10 cellular contexts compared by ENCODE assay signal in the genomic region with DNA sequence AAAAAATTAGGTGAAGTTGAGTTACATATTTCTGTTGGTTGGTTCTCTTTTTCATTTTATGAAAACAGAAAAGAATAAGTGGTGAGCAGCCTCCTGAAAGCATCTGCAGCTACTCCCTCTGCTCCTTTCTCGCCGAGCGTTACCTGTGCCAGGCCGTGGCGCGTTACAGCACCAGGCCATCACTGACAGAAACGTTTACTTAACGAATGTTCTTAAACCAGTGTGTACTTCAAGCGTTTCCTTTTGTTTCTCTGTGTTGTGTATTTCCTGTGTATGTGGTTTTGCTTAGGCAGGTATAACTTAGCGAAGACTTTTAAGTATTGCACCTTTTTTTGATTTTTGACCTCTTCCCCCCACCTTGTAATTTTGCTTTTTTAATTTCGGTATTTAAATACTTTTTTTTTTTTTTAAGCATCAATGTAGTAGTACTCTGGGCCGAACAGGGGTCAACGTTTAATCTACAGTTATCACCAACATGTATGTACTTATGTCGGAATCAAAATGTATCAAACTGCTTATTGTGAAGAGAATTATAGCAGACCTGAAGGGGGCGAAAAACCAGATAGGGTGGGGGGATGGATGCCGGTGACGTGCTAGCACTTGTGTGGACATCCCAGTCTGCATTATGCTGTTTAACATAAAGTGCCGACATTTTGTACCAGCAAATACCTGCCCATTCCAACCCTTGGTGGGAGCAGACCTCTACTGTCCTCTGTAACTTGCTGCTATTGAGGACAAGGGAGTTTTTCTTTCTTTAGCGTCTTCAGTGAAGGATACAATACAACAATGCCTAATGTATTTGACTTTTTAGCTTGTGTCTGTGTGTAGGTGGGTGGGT. TPM values are rescaled to one million over a fixed set of nuclear protein-coding genes. Genes with fewer than 3 reads are reported as not detected.
DNase-seq lines count a peak whose midpoint lies in the region; ATAC-seq, FAIRE-seq and TF ChIP-seq lines count a peak whose summit lies in the region.
"Had no signal": no experiment of that assay in that cellular context is flagged by ENCODE, and none has a peak within 500 bp of the region (broad histone marks: within the 10 kb centered on the region; RNA-seq: fewer than 3 reads in every experiment).

No MANE protein-coding gene starts in this region.

- no peaks in the 10 kb centered on the region for H3K23me2 ChIP-seq in H1 (ENCODE audit: low read depth, low read length)

- no peak overlapping the region for H3K4ac ChIP-seq in H1 (replicated peaks; ENCODE audit: insufficient read length, low read depth, low read length)

- WGBS in H1 (ENCODE audit: extremely low coverage in 1 of 2, insufficient coverage in 1 of 2, insufficient read length in 1 of 2, insufficient replicate concordance in 2 of 2, low coverage in 1 of 2, low lambda C conversion rate in 2 of 2, missing lambda C conversion rate in 1 of 2), 2 experiments: 89% methylated on average over 19 of the region's 19 CpGs; no CpG with 5 or more reads in 1 of the 2 experiments

- H2AFZ ChIP-seq in H1 (ENCODE audit: low read length): no peak overlapping the region

- peak overlapping the region; percentile 63 to 79 (median 72) for H3K27ac ChIP-seq in Peyer's patch
- no peak overlapping the region for H3K27ac ChIP-seq in H1 (ENCODE audit: low read depth, low read length)
- H3K27ac ChIP-seq: left ventricle myocardium inferior, RWPE1 had no signal

- H4K20me1 ChIP-seq in H1 (replicated peaks in 1 of 2; ENCODE audit: control insufficient read depth in 1 of 2, insufficient read depth in 2 of 2, low read length in 2 of 2): peaks cover 0 to 5% of the 10 kb centered on the region in 2 experiments

- no peak overlapping the region for H2BK12ac ChIP-seq in H1 (ENCODE audit: low read depth, low read length)

- no peak for TF ChIP-seq RAD21 in H1 (IDR thresholded peaks at IDR 0.05 in 1 of 2, conservative IDR thresholded peaks at IDR 0.05 in 1 of 2; ENCODE audit: low read depth in 2 of 2, low read length in 2 of 2)

- H3K79me1 ChIP-seq in H1 (ENCODE audit: low read depth, low read length): no peaks in the 10 kb centered on the region

- H2AK5ac ChIP-seq in H1 (ENCODE audit: low read depth, low read length): no peak overlapping the region

- H3K9me3 ChIP-seq in Peyer's patch (no peaks in the 10 kb centered on the region), H1 (ENCODE audit: insufficient read depth in 2 of 2, low read depth in 1 of 2, low read length in 1 of 2) (no peaks in the 10 kb centered on the region)
- H3K9me3 ChIP-seq: left ventricle myocardium inferior had no signal

- no peak overlapping the region for H2BK5ac ChIP-seq in H1 (ENCODE audit: low read depth, low read length)

- TF ChIP-seq CTCF in Peyer's patch (IDR thresholded peaks at IDR 0.05) (no peak), H1 (IDR thresholded peaks at IDR 0.05; ENCODE audit: control extremely low read depth in 1 of 3, insufficient read depth in 1 of 3, low read depth in 1 of 3, low read length in 3 of 3) (no peak)

- H2BK15ac ChIP-seq in H1 (ENCODE audit: low read length): no peak overlapping the region

- H3K56ac ChIP-seq in H1 (replicated peaks; ENCODE audit: insufficient read length, low read depth, low read length): no peak overlapping the region

- no peak overlapping the region for H3K9ac ChIP-seq in H1 (replicated peaks in 1 of 4; ENCODE audit: extremely low read depth in 1 of 4, low read depth in 3 of 4, low read length in 3 of 4)

- no peak overlapping the region for H3K18ac ChIP-seq in H1 (ENCODE audit: extremely low read depth, low read length)

- DNase-seq in Peyer's patch (peak in 2 of 3 donors; percentile 68 to 86), H1 (ENCODE audit: low read depth in 1 of 2, low spot score in 2 of 2) (no peak), NCI-H526 treated with DMSO at 0.1 percent for 48 hours (lab: John Stamatoyannopoulos, UW) (no peak), frontal cortex (ENCODE audit: low spot score in 2 of 2) (no peak), COLO668 (lab: John Stamatoyannopoulos, UW; ENCODE audit: unreplicated experiment) (no peak)
- DNase-seq in activated CD8-positive, alpha-beta memory T cell treated with anti-CD3 and anti-CD28 coated beads, Interleukin-2, amount 50 U/mL, for 4 hours: peak; percentile 41
- peak; percentile 46 to 91 (median 68) for DNase-seq in stimulated activated naive CD4-positive, alpha-beta T cell (lab: John Stamatoyannopoulos, UW)
- DNase-seq: left ventricle myocardium inferior had no signal

- CTCF ChIA-PET in H1 (lab: Charles Lee; ENCODE audit: partially characterized antibody): interaction anchor here (0.9 to 2.5 kb wide), 4 partner anchors 10 to 134 kb away, joined by 3 to 8 read pairs (median 5); no protein-coding TSS in a partner anchor

- H2BK20ac ChIP-seq in H1 (ENCODE audit: low read length): no peak overlapping the region

- TF ChIP-seq EP300 in H1 (IDR thresholded peaks at IDR 0.05; ENCODE audit: borderline replicate concordance in 1 of 2, low read depth in 2 of 2, low read length in 2 of 2): no peak

- H3K79me2 ChIP-seq in H1 (ENCODE audit: control insufficient read depth in 1 of 2, insufficient read depth in 2 of 2, low read length in 2 of 2): no peaks in the 10 kb centered on the region

- POLR2A ChIA-PET in H1 (lab: Charles Lee; ENCODE audit: partially characterized antibody): interaction anchor here (0.9 to 3.3 kb wide), 5 partner anchors 8 to 280 kb away, joined by 3 to 21 read pairs (median 3); partner anchors contain the start of gene ADSL

- H3K27me3 ChIP-seq in Peyer's patch (no peaks in the 10 kb centered on the region), H1 (replicated peaks in 1 of 4; ENCODE audit: control insufficient read depth in 3 of 4, extremely low read depth in 1 of 4, insufficient read depth in 3 of 4, low read length in 3 of 4) (no peaks in the 10 kb centered on the region)

- H3K23ac ChIP-seq in H1 (ENCODE audit: insufficient read length): no peak overlapping the region

- H3K4me3 ChIP-seq in Peyer's patch: no peak overlapping the region
- no peak overlapping the region for H3K4me3 ChIP-seq in H1 (ENCODE audit: extremely low read depth in 1 of 4, insufficient read depth in 2 of 4, low read depth in 3 of 4, low read length in 4 of 4)
- H3K4me3 ChIP-seq: left ventricle myocardium inferior had no signal

- H3K4me1 ChIP-seq in Peyer's patch: peaks cover 0 to 8% (median 0%) of the 10 kb centered on the region in 4 donors
- peaks cover 4 to 13% (median 10%) of the 10 kb centered on the region in 4 experiments for H3K4me1 ChIP-seq in H1 (replicated peaks in 1 of 4; ENCODE audit: control insufficient read depth in 3 of 4, insufficient read depth in 4 of 4, low read length in 3 of 4)

- ATAC-seq in GM18505 (IDR thresholded peaks at IDR 0.05; ENCODE audit: unreplicated experiment): no peak

- no peak overlapping the region for H3K4me2 ChIP-seq in H1 (ENCODE audit: insufficient read depth in 1 of 2, low read depth in 2 of 2, low read length in 2 of 2)

- H4K5ac ChIP-seq in H1 (ENCODE audit: insufficient read length, low read depth, low read length): no peak overlapping the region

- H3K36me3 ChIP-seq in Peyer's patch: peaks cover 0 to 62% (median 0%) of the 10 kb centered on the region in 3 donors
- peaks cover 11 to 34% (median 23%) of the 10 kb centered on the region in 4 experiments for H3K36me3 ChIP-seq in H1 (ENCODE audit: control insufficient read depth in 2 of 4, insufficient read depth in 4 of 4, low read length in 3 of 4)

- no peak overlapping the region for H3K14ac ChIP-seq in H1 (ENCODE audit: insufficient read length)

- H4K8ac ChIP-seq in H1 (ENCODE audit: extremely low read depth, insufficient read depth, low read length): no peak overlapping the region; the same call in 1 of the 2 replicates

- TF ChIP-seq POLR2A in Peyer's patch (IDR thresholded peaks at IDR 0.05): peak; percentile 33 to 42
- no peak for TF ChIP-seq POLR2A in H1 (IDR thresholded peaks at IDR 0.05; ENCODE audit: control extremely low read depth in 1 of 2, low read depth in 2 of 2, low read length in 2 of 2)
- TF ChIP-seq POLR2A in GM18505 (IDR thresholded peaks at IDR 0.05; ENCODE audit: borderline replicate concordance, extremely low read depth, insufficient read depth, insufficient read length): no peak

- H2BK120ac ChIP-seq in H1 (replicated peaks; ENCODE audit: low read depth, low read length): no peak overlapping the region

- peak; percentile 19 for FAIRE-seq in H1 (lab: Jason Lieb, UNC)
- FAIRE-seq in frontal cortex (lab: Jason Lieb, UNC): no peak

- H4K91ac ChIP-seq in H1 (replicated peaks; ENCODE audit: insufficient read length, low read length): no peak overlapping the region

TF ChIP-seq in H1, 55 proteins besides CTCF, POLR2A, EP300 and RAD21:
- no peak for TF ChIP-seq ASH2L (IDR thresholded peaks at IDR 0.05; ENCODE audit: low read length)
- TF ChIP-seq YY1 (IDR thresholded peaks at IDR 0.05; ENCODE audit: low read depth, low read length): no peak
- TF ChIP-seq FOSL1 (IDR thresholded peaks at IDR 0.05; ENCODE audit: insufficient read depth, low read depth, low read length): no peak
- TF ChIP-seq POU5F1 (IDR thresholded peaks at IDR 0.05; ENCODE audit: low read depth, low read length): no peak
- no peak for TF ChIP-seq TCF12 (IDR thresholded peaks at IDR 0.05; ENCODE audit: low read depth, low read length)
- no peak for TF ChIP-seq SAP30 (IDR thresholded peaks at IDR 0.05; ENCODE audit: insufficient read depth, insufficient replicate concordance, low read length)

RNA-seq across cellular contexts. Expression of gene ADSL, which starts 21.6 kb away (rescaled TPM):
- total RNA-seq in Peyer's patch (100 to 1,000 TPM in 1 of 4 donors, 10 to 100 TPM in 3; 32.2 to 163 (median 37.4) TPM), frontal cortex (57.9 TPM)
- 180 and 197 TPM in 2 replicates for total RNA-seq in H1 (2021; fragmentation: NEBNext Ultra II Directional; extraction: Animal tissue kit (Norgen Biotek cat#: 25700))
- 189 and 218 TPM in 2 replicates for polyA plus RNA-seq in H1 (2011; rRNA removed)
- polyA plus RNA-seq in H1 (2011; cell fraction: cytosol; rRNA removed): 259 TPM
- polyA plus RNA-seq in H1 (2011; cell fraction: nucleus; rRNA removed): 172 TPM
- 219 to 252 TPM (median 234 TPM) in 4 replicates for polyA plus RNA-seq in H1 (2012, experiment 1 of 2)
- 141 TPM for polyA plus RNA-seq in H1 (2012, experiment 2 of 2)
- 133 TPM for polyA plus RNA-seq in H1 (2013, experiment 1 of 2)
- polyA plus RNA-seq in H1 (2013, experiment 2 of 2): 133 TPM
- 279 and 331 TPM in 2 replicates for polyA minus RNA-seq in H1 (2011; rRNA and poly(A)+ RNA removed)
- 77.9 TPM for polyA minus RNA-seq in H1 (2011; cell fraction: cytosol; rRNA and poly(A)+ RNA removed)
- 104 TPM for polyA minus RNA-seq in H1 (2011; cell fraction: nucleus; rRNA and poly(A)+ RNA removed)

RNA-seq across cellular contexts. Expression of gene SGSM3, which starts 45.7 kb away (rescaled TPM):
- total RNA-seq in Peyer's patch: 100 to 1,000 TPM in 3 of 4 donors, 10 to 100 TPM in 1; 82.0 to 268 (median 159) TPM
- total RNA-seq in H1 (2021; fragmentation: NEBNext Ultra II Directional; extraction: Animal tissue kit (Norgen Biotek cat#: 25700)): 51.5 and 53.8 TPM in 2 replicates
- 59.5 and 94.8 TPM in 2 replicates for polyA plus RNA-seq in H1 (2011; rRNA removed)
- 80.8 TPM for polyA plus RNA-seq in H1 (2011; cell fraction: cytosol; rRNA removed)
- polyA plus RNA-seq in H1 (2011; cell fraction: nucleus; rRNA removed): 475 TPM
- polyA plus RNA-seq in H1 (2012, experiment 1 of 2): 44.2 to 80.3 TPM (median 66.4 TPM) in 4 replicates
- 45.6 TPM for polyA plus RNA-seq in H1 (2012, experiment 2 of 2)
- polyA plus RNA-seq in H1 (2013, experiment 1 of 2): 34.8 TPM
- 32.9 TPM for polyA plus RNA-seq in H1 (2013, experiment 2 of 2)
- 30.5 and 31.3 TPM in 2 replicates for polyA minus RNA-seq in H1 (2011; rRNA and poly(A)+ RNA removed)
- 37.9 TPM for polyA minus RNA-seq in H1 (2011; cell fraction: cytosol; rRNA and poly(A)+ RNA removed)
- 83.9 TPM for polyA minus RNA-seq in H1 (2011; cell fraction: nucleus; rRNA and poly(A)+ RNA removed)
- 42.8 TPM for total RNA-seq in frontal cortex

Comparison
In these comparisons a context has a peak if more than half of its experiments do, and no peak if none do; other contexts are left out.
1. DNase-seq: peak in Peyer's patch (2 of 3), activated CD8-positive, alpha-beta memory T cell treated with anti-CD3 and anti-CD28 coated beads, Interleukin-2, amount 50 U/mL, for 4 hours (single experiment) and stimulated activated naive CD4-positive, alpha-beta T cell (6 of 6); none in H1 (0 of 2), NCI-H526 treated with DMSO at 0.1 percent for 48 hours (single experiment), frontal cortex (0 of 2) and COLO668 (single experiment).
2. POLR2A ChIP-seq: peak in Peyer's patch (2 of 2); none in H1 (0 of 2) and GM18505 (single experiment).